14 cellular contexts compared by ENCODE assay signal in genomic region chr13:42696191-42696590, GRCh38.
DNase-seq lines count a peak whose midpoint lies in the region; ATAC-seq and TF ChIP-seq lines count a peak whose summit lies in the region.
"Had no signal": no experiment of that assay in that cellular context is flagged by ENCODE, and none has a peak within 500 bp of the region (broad histone marks: within the 10 kb centered on the region; RNA-seq: fewer than 3 reads in every experiment).

No MANE protein-coding gene starts in this region.

- no peak overlapping the region for H3K4me3 ChIP-seq in PC-9
- no peak overlapping the region for H3K4me3 ChIP-seq in cardiac fibroblast (replicated peaks in 1 of 2; ENCODE audit: low read depth in 2 of 2, low read length in 2 of 2)
- H3K4me3 ChIP-seq in thyroid gland (replicated peaks in 1 of 3), result no peak overlapping the region

- 61 to 69% methylated on average over 4 of the region's 4 CpGs for WGBS in thyroid gland, 2 donors

- H3K4me1 ChIP-seq in PC-9 (replicated peaks; ENCODE audit: insufficient read depth) (peaks cover 15% of the 10 kb centered on the region), thyroid gland (no peaks in the 10 kb centered on the region)

- H3K9me3 ChIP-seq in PC-9 (ENCODE audit: insufficient read depth, low read depth), result no peaks in the 10 kb centered on the region
- H3K9me3 ChIP-seq in thyroid gland, result no peaks in the 10 kb centered on the region

- intact Hi-C loops in PC-9 (cut with micrococcal nuclease; ENCODE audit: unreplicated experiment) (no loop called here), thyroid gland (cut with DNase I) (no loop called here)

- H3K27ac ChIP-seq in PC-9 (no peak overlapping the region), thyroid gland (no peak overlapping the region)
- H3K27ac ChIP-seq: C4-2B had no signal

- no peak overlapping the region for H3K4me2 ChIP-seq in PC-9

- peak; percentile 28 for DNase-seq in GM03348 (ENCODE audit: low spot score)
- DNase-seq in PC-9, result peak; percentile 20 to 83
- DNase-seq in cardiac fibroblast (ENCODE audit: low read depth in 2 of 2), result peak; percentile 48 to 81
- peak; percentile 84 for DNase-seq in non-pigmented ciliary epithelial cell (ENCODE audit: low read depth)
- DNase-seq in NCI-H526 (lab: John Stamatoyannopoulos, UW), result no peak
- no peak for DNase-seq in NCI-H1436 (lab: John Stamatoyannopoulos, UW)
- no peak for DNase-seq in thyroid gland
- DNase-seq: activated B cell treated with CpG ODN at 0.5 μM for 24 hours; activated naive CD4-positive, alpha-beta T cell treated with anti-CD3 and anti-CD28 coated beads for 36 hours; NCI-H446 treated with DMSO at 0.1 percent for 48 hours; OCI-M1 had no signal

- H3K27me3 ChIP-seq in PC-9 (ENCODE audit: insufficient read depth, low read depth) (no peaks in the 10 kb centered on the region), thyroid gland (no peaks in the 10 kb centered on the region)

- no peak overlapping the region for H2AFZ ChIP-seq in PC-9

- ATAC-seq in GM18873 (IDR thresholded peaks at IDR 0.05; ENCODE audit: low FRiP score, unreplicated experiment), result no peak
- ATAC-seq: left lobe of liver had no signal

- TF ChIP-seq CTCF in PC-9 (conservative IDR thresholded peaks at IDR 0.05) (no peak), cardiac fibroblast (IDR thresholded peaks at IDR 0.05; ENCODE audit: low read depth, low read length) (no peak), thyroid gland (IDR thresholded peaks at IDR 0.05) (no peak)

- H4K20me1 ChIP-seq in PC-9 (ENCODE audit: insufficient read depth), result no peaks in the 10 kb centered on the region

- POLR2A ChIA-PET in PC-9 (lab: Charles Lee; ENCODE audit: unreplicated experiment), result no interaction called here

- H3K36me3 ChIP-seq in PC-9 (ENCODE audit: low read depth), result no peaks in the 10 kb centered on the region
- H3K36me3 ChIP-seq in thyroid gland, result no peaks in the 10 kb centered on the region

- CTCF ChIA-PET in PC-9 (lab: Charles Lee), result no interaction called here

- H3K79me2 ChIP-seq in PC-9 (ENCODE audit: low read depth), result no peaks in the 10 kb centered on the region

- TF ChIP-seq POLR2A in thyroid gland (IDR thresholded peaks at IDR 0.05), result no peak

- H3K9me2 ChIP-seq in PC-9 (ENCODE audit: insufficient read depth), result no peaks in the 10 kb centered on the region

- no peaks in the 10 kb centered on the region for H3F3A ChIP-seq in PC-9 (ENCODE audit: insufficient read depth, low read depth)

- no TSS peak for BruUV-seq in PC-9 (replicated peaks; lab: Mats Ljungman, UMichigan)

Comparison
In these comparisons a context has a peak if more than half of its experiments do, and no peak if none do; other contexts are left out.
1. DNase-seq: peak in GM03348 (single experiment), PC-9 (2 of 2), cardiac fibroblast (2 of 2) and non-pigmented ciliary epithelial cell (single experiment); none in NCI-H526 (0 of 2), NCI-H1436 (single experiment) and thyroid gland (0 of 2).